22 cellular contexts compared by ENCODE assay signal in genomic region chr11:113245216-113245615, GRCh38.
"Had no signal": no experiment of that assay in that cellular context is flagged by ENCODE, and none has a peak within 500 bp of the region (broad histone marks: within the 10 kb centered on the region; RNA-seq: fewer than 3 reads in every experiment).

No MANE protein-coding gene starts in this region.

- H3K79me2 ChIP-seq: hepatocyte had no signal

- H3K4me2 ChIP-seq: hepatocyte had no signal

- H3K4me3 ChIP-seq: hepatocyte, left ventricle myocardium inferior, lung, pancreas, prostate gland, sigmoid colon, spleen, suprapubic skin, thoracic aorta, tibial artery, upper lobe of right lung had no signal

- H3K9me3 ChIP-seq: left ventricle myocardium inferior, pancreas, prostate gland, sigmoid colon, spleen, suprapubic skin, thoracic aorta, tibial artery, upper lobe of right lung had no signal

- H3K27ac ChIP-seq: hepatocyte, left ventricle myocardium inferior, pancreas, prostate gland, sigmoid colon, spleen, suprapubic skin, thoracic aorta, tibial artery, upper lobe of right lung had no signal

- H2AFZ ChIP-seq: hepatocyte had no signal

- H3K36me3 ChIP-seq: pancreas, prostate gland, sigmoid colon, spleen, suprapubic skin, thoracic aorta, tibial artery, upper lobe of right lung had no signal

- DNase-seq: islet precursor cell; left ventricle myocardium inferior; naive thymus-derived CD8-positive, alpha-beta T cell; nucleus accumbens; pancreas; posterior cingulate gyrus; retina; right cardiac atrium; sigmoid colon; small intestine; spleen; stimulated activated CD4-positive, alpha-beta T cell treated with anti-CD3 and anti-CD28 coated beads, Interleukin-4, amount 100 ng/mL, for 24 hours; stimulated activated naive CD4-positive, alpha-beta T cell; tibial artery; trophoblast cell; upper lobe of right lung had no signal

- ATAC-seq: naive thymus-derived CD8-positive, alpha-beta T cell; pancreas; right cardiac atrium; stimulated activated effector memory CD8-positive, alpha-beta T cell treated with anti-CD3 and anti-CD28 coated beads, Interleukin-12 subunit alpha, Interleukin-12 subunit beta, amount 100 ng/mL, for 72 hours; upper lobe of right lung had no signal

- H3K27me3 ChIP-seq: sigmoid colon, suprapubic skin, tibial artery had no signal

- H3K4me1 ChIP-seq: pancreas, prostate gland, upper lobe of right lung had no signal
